Comparison of ENCODE assay signal across 9 cellular contexts in genomic region chrX:13750204-13750603, GRCh38. TPM values are rescaled to one million over a fixed set of nuclear protein-coding genes. Genes with fewer than 3 reads are reported as not detected.
A peak's percentile ranks its signal among the peaks of the same experiment; 100 is the strongest.
DNase-seq lines count a peak whose midpoint lies in the region; ATAC-seq, FAIRE-seq and TF ChIP-seq lines count a peak whose summit lies in the region.
"Had no signal": no experiment of that assay in that cellular context is flagged by ENCODE, and none has a peak within 500 bp of the region (broad histone marks: within the 10 kb centered on the region; RNA-seq: fewer than 3 reads in every experiment).

No MANE protein-coding gene starts in this region.

- no peak overlapping the region for H2BK120ac ChIP-seq in H1 (replicated peaks; ENCODE audit: low read depth, low read length)

- no peak overlapping the region for H3K18ac ChIP-seq in H1 (ENCODE audit: extremely low read depth, low read length)

- no peak overlapping the region for H3K56ac ChIP-seq in H1 (replicated peaks; ENCODE audit: insufficient read length, low read depth, low read length)

- no peak overlapping the region for H2BK12ac ChIP-seq in H1 (ENCODE audit: low read depth, low read length)

- H3K27me3 Mint-ChIP-seq in progenitor cell of endocrine pancreas: no peaks in the 10 kb centered on the region

- H4K5ac ChIP-seq in H1 (ENCODE audit: insufficient read length, low read depth, low read length): no peak overlapping the region

- no peaks in the 10 kb centered on the region; a peak in 1 of 7 replicates for H3K4me1 ChIP-seq in H1 (replicated peaks in 1 of 4; ENCODE audit: control insufficient read depth in 3 of 4, insufficient read depth in 4 of 4, low read length in 3 of 4)

- H3K14ac ChIP-seq in H1 (ENCODE audit: insufficient read length): no peak overlapping the region

- no peak overlapping the region for H3K4me3 Mint-ChIP-seq in progenitor cell of endocrine pancreas (ENCODE audit: low read depth)
- H3K4me3 Mint-ChIP-seq: activated T-cell treated with anti-CD3 and anti-CD28 coated beads, Interleukin-2, amount 50 U/mL, for 4 hours had no signal

- H2AFZ ChIP-seq in H1 (ENCODE audit: low read length): no peak overlapping the region

- H3K23me2 ChIP-seq in H1 (ENCODE audit: low read depth, low read length): no peaks in the 10 kb centered on the region

- no peak overlapping the region for H3K4me2 ChIP-seq in H1 (ENCODE audit: insufficient read depth in 1 of 2, low read depth in 2 of 2, low read length in 2 of 2)

- no peak overlapping the region for H4K91ac ChIP-seq in H1 (replicated peaks; ENCODE audit: insufficient read length, low read length)

- peaks cover 1% of the 10 kb centered on the region for H3K4me1 Mint-ChIP-seq in progenitor cell of endocrine pancreas (ENCODE audit: low read depth)

- H2BK15ac ChIP-seq in H1 (ENCODE audit: low read length): no peak overlapping the region

- no peak overlapping the region for H2BK5ac ChIP-seq in H1 (ENCODE audit: low read depth, low read length)

- TF ChIP-seq CTCF in H1 (IDR thresholded peaks at IDR 0.05; ENCODE audit: control extremely low read depth in 1 of 3, insufficient read depth in 1 of 3, low read depth in 1 of 3, low read length in 3 of 3) (peak in 2 of 3 experiments; percentile 42 to 58; a peak in 2 of 4 replicates), progenitor cell of endocrine pancreas (IDR thresholded peaks at IDR 0.05; ENCODE audit: unreplicated experiment) (peak; percentile 63)

- no peak overlapping the region for H3K4ac ChIP-seq in H1 (replicated peaks; ENCODE audit: insufficient read length, low read depth, low read length)

- H3K27ac ChIP-seq in H1 (ENCODE audit: low read depth, low read length): no peak overlapping the region

- CTCF ChIA-PET in H1 (lab: Charles Lee; ENCODE audit: partially characterized antibody): interaction anchor here (0.7 to 5.1 kb wide), 3 partner anchors 10 to 28 kb away, joined by 3 to 17 read pairs (median 6); no protein-coding TSS in a partner anchor

- H4K8ac ChIP-seq in H1 (ENCODE audit: extremely low read depth, insufficient read depth, low read length): no peak overlapping the region

- peaks cover 0 to 2% of the 10 kb centered on the region in 2 experiments for H4K20me1 ChIP-seq in H1 (replicated peaks in 1 of 2; ENCODE audit: control insufficient read depth in 1 of 2, insufficient read depth in 2 of 2, low read length in 2 of 2)

- H2BK20ac ChIP-seq in H1 (ENCODE audit: low read length): no peak overlapping the region

- no peaks in the 10 kb centered on the region for H3K9me3 ChIP-seq in H1 (ENCODE audit: insufficient read depth in 2 of 2, low read depth in 1 of 2, low read length in 1 of 2)

- no peak overlapping the region for H2AK5ac ChIP-seq in H1 (ENCODE audit: low read depth, low read length)

- peak; percentile 36 for FAIRE-seq in H1 (lab: Jason Lieb, UNC)

- no peak for TF ChIP-seq POLR2A in H1 (IDR thresholded peaks at IDR 0.05; ENCODE audit: control extremely low read depth in 1 of 2, low read depth in 2 of 2, low read length in 2 of 2)

- no peak overlapping the region for H3K4me3 ChIP-seq in H1 (ENCODE audit: extremely low read depth in 1 of 4, insufficient read depth in 2 of 4, low read depth in 3 of 4, low read length in 4 of 4)

- DNase-seq in NCI-H2081 (lab: John Stamatoyannopoulos, UW): peak; percentile 63 to 66
- no peak for DNase-seq in NCI-H2081 treated with DMSO at 0.1 percent for 48 hours (lab: John Stamatoyannopoulos, UW)
- peak; percentile 24 for DNase-seq in NOMO-1 treated with dmso at 0.1 percent for 144 hours (lab: John Stamatoyannopoulos, UW; ENCODE audit: unreplicated experiment)
- no peak for DNase-seq in H1 (ENCODE audit: low read depth in 1 of 2, low spot score in 2 of 2)
- no peak for DNase-seq in progenitor cell of endocrine pancreas (ENCODE audit: low spot score, unreplicated experiment)
- DNase-seq in retina: no peak
- DNase-seq: activated T-cell treated with anti-CD3 and anti-CD28 coated beads, Interleukin-2, amount 50 U/mL, for 4 hours had no signal

- POLR2A ChIA-PET in H1 (lab: Charles Lee; ENCODE audit: partially characterized antibody): interaction anchor here (1.5 kb wide), 1 partner anchor 17 kb away, joined by 3 read pairs; no protein-coding TSS in a partner anchor

- H3K23ac ChIP-seq in H1 (ENCODE audit: insufficient read length): no peak overlapping the region

- H3K79me2 ChIP-seq in H1 (ENCODE audit: control insufficient read depth in 1 of 2, insufficient read depth in 2 of 2, low read length in 2 of 2): no peaks in the 10 kb centered on the region

- peaks cover 7% of the 10 kb centered on the region for H3K9me3 Mint-ChIP-seq in progenitor cell of endocrine pancreas (ENCODE audit: low read depth)
- H3K9me3 Mint-ChIP-seq: activated T-cell treated with anti-CD3 and anti-CD28 coated beads, Interleukin-2, amount 50 U/mL, for 4 hours had no signal

- H3K79me1 ChIP-seq in H1 (ENCODE audit: low read depth, low read length): no peaks in the 10 kb centered on the region

- no peak for TF ChIP-seq EP300 in H1 (IDR thresholded peaks at IDR 0.05; ENCODE audit: borderline replicate concordance in 1 of 2, low read depth in 2 of 2, low read length in 2 of 2)

- no peak overlapping the region for H3K27ac Mint-ChIP-seq in progenitor cell of endocrine pancreas

- H3K27me3 ChIP-seq in H1 (replicated peaks in 1 of 4; ENCODE audit: control insufficient read depth in 3 of 4, extremely low read depth in 1 of 4, insufficient read depth in 3 of 4, low read length in 3 of 4): no peaks in the 10 kb centered on the region

- H3K36me3 ChIP-seq in H1 (ENCODE audit: control insufficient read depth in 2 of 4, insufficient read depth in 4 of 4, low read length in 3 of 4): peaks cover 0 to 52% (median 8%) of the 10 kb centered on the region in 4 experiments

- H3K36me3 Mint-ChIP-seq in progenitor cell of endocrine pancreas (ENCODE audit: insufficient read depth): peaks cover 21% of the 10 kb centered on the region

- TF ChIP-seq RAD21 in H1 (IDR thresholded peaks at IDR 0.05 in 1 of 2, conservative IDR thresholded peaks at IDR 0.05 in 1 of 2; ENCODE audit: low read depth in 2 of 2, low read length in 2 of 2): peak; percentile 50 to 59

- ATAC-seq in HG03342 (IDR thresholded peaks at IDR 0.05; ENCODE audit: unreplicated experiment) (peak; percentile 42), HG03571 (IDR thresholded peaks at IDR 0.05; ENCODE audit: unreplicated experiment) (no peak)

- no peak overlapping the region for H3K9ac ChIP-seq in H1 (replicated peaks in 1 of 4; ENCODE audit: extremely low read depth in 1 of 4, low read depth in 3 of 4, low read length in 3 of 4)

TF ChIP-seq in H1, 55 proteins besides CTCF, POLR2A, EP300 and RAD21:
- peak; percentile 86 for TF ChIP-seq MAFK (IDR thresholded peaks at IDR 0.05; ENCODE audit: low read depth, low read length)
- TF ChIP-seq BACH1 (IDR thresholded peaks at IDR 0.05; ENCODE audit: low read length): 0 out of 2 replicates have a peak, but pooled peaks have one; percentile 24
- no peak for TF ChIP-seq TAF7 (optimal IDR thresholded peaks at IDR 0.05; ENCODE audit: borderline replicate concordance, low read depth, low read length)
- no peak for TF ChIP-seq PHF8 (conservative IDR thresholded peaks at IDR 0.05; ENCODE audit: low read depth, low read length)
- no peak for TF ChIP-seq SIN3A (conservative IDR thresholded peaks at IDR 0.05 in 1 of 2, IDR thresholded peaks at IDR 0.05 in 1 of 2; ENCODE audit: low read depth in 1 of 2, low read length in 2 of 2)

RNA-seq across cellular contexts. Expression of gene OFD1, which starts 15.7 kb away (rescaled TPM):
- total RNA-seq in H1 (2021; fragmentation: NEBNext Ultra II Directional; extraction: Animal tissue kit (Norgen Biotek cat#: 25700)): 21.4 and 23.4 TPM in 2 replicates
- polyA plus RNA-seq in H1 (2011; rRNA removed): 8.0 and 9.0 TPM in 2 replicates
- polyA plus RNA-seq in H1 (2011; cell fraction: cytosol; rRNA removed): 13.0 TPM
- polyA plus RNA-seq in H1 (2011; cell fraction: nucleus; rRNA removed): 29.0 TPM
- polyA plus RNA-seq in H1 (2012, experiment 1 of 2): 13.9 to 22.7 TPM (median 15.7 TPM) in 4 replicates
- 1.1 TPM for polyA plus RNA-seq in H1 (2012, experiment 2 of 2)
- polyA plus RNA-seq in H1 (2013, experiment 1 of 2): 28.4 TPM
- 23.2 TPM for polyA plus RNA-seq in H1 (2013, experiment 2 of 2)
- 8.5 and 10.2 TPM in 2 replicates for polyA minus RNA-seq in H1 (2011; rRNA and poly(A)+ RNA removed)
- 13.2 TPM for polyA minus RNA-seq in H1 (2011; cell fraction: cytosol; rRNA and poly(A)+ RNA removed)
- 23.1 TPM for polyA minus RNA-seq in H1 (2011; cell fraction: nucleus; rRNA and poly(A)+ RNA removed)
- total RNA-seq in progenitor cell of endocrine pancreas: 58.5 and 65.4 TPM in 2 replicates

RNA-seq across cellular contexts. Expression of gene TRAPPC2, which starts 15.8 kb away (rescaled TPM):
- total RNA-seq in H1 (2021; fragmentation: NEBNext Ultra II Directional; extraction: Animal tissue kit (Norgen Biotek cat#: 25700)): 10.8 and 11.6 TPM in 2 replicates
- 5.8 and 6.7 TPM in 2 replicates for polyA plus RNA-seq in H1 (2011; rRNA removed)
- 6.5 TPM for polyA plus RNA-seq in H1 (2011; cell fraction: cytosol; rRNA removed)
- 4.3 TPM for polyA plus RNA-seq in H1 (2011; cell fraction: nucleus; rRNA removed)
- 7.2 to 18.2 TPM (median 9.8 TPM) in 4 replicates for polyA plus RNA-seq in H1 (2012, experiment 1 of 2)
- 3.8 TPM for polyA plus RNA-seq in H1 (2012, experiment 2 of 2)
- 6.3 TPM for polyA plus RNA-seq in H1 (2013, experiment 1 of 2)
- polyA plus RNA-seq in H1 (2013, experiment 2 of 2): 5.7 TPM
- polyA minus RNA-seq in H1 (2011; rRNA and poly(A)+ RNA removed): 11.9 and 15.4 TPM in 2 replicates
- 8.9 TPM for polyA minus RNA-seq in H1 (2011; cell fraction: cytosol; rRNA and poly(A)+ RNA removed)
- polyA minus RNA-seq in H1 (2011; cell fraction: nucleus; rRNA and poly(A)+ RNA removed): 11.1 TPM
- 22.6 and 23.4 TPM in 2 replicates for total RNA-seq in progenitor cell of endocrine pancreas

Comparison
In these comparisons a context has a peak if more than half of its experiments do, and no peak if none do; other contexts are left out.
1. DNase-seq: peak in NCI-H2081 (2 of 2) and NOMO-1 treated with dmso at 0.1 percent for 144 hours (single experiment); none in NCI-H2081 treated with DMSO at 0.1 percent for 48 hours (single experiment), H1 (0 of 2), progenitor cell of endocrine pancreas (single experiment) and retina (single experiment).